ENCODE assay signal across 9 cellular contexts in the genomic region with DNA sequence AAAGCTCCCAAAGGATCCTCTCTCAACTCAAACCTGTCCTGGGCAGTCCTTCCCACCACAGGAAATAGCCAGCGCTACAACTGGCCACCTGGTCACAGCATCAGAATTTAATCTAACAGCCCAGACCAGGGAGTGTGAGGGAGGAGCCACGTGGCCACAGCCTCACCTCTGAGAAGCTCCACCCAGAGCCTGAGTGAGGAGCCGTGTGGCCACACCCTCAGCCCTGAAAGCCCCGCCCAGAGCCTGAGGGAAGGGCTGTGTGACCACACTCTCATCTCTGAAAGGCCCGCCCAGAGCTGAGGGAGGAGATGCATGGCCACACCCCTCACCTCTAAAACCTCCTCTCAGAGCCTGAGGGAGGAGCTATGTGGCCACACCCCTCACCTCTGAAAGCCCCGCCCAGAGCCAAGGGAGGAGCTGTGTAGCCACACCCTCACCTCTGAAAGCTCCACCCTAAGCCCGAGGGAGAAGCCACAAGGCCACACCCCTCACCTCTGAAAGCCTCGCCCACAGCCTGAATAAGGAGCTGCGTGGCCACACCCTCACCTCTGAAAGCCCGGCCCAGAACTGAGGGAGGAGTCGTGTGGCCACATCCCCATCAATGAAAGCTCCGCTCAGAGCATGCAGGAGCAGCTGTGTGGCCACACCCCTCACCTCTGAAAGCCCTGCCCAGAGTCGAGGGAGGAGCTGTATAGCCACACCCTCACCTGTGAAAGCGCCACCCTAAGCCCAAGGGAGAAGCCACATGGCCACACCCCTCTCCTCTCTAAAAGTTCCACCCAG. TPM values are rescaled to one million over a fixed set of nuclear protein-coding genes. Genes with fewer than 3 reads are reported as not detected.
DNase-seq lines count a peak whose midpoint lies in the region; ATAC-seq and TF ChIP-seq lines count a peak whose summit lies in the region.
"Had no signal": no experiment of that assay in that cellular context is flagged by ENCODE, and none has a peak within 500 bp of the region (broad histone marks: within the 10 kb centered on the region; RNA-seq: fewer than 3 reads in every experiment).

No MANE protein-coding gene starts in this region.

- no peaks in the 10 kb centered on the region for H4K20me1 ChIP-seq in PC-3 (ENCODE audit: low read length)

- DNase-seq in Calu3 = peak; percentile 98
- peak; percentile 97 for DNase-seq in PC-3
- DNase-seq in activated T-cell treated with anti-CD3 and anti-CD28 coated beads for 48 hours (ENCODE audit: low read depth) = peak; percentile 72
- peak; percentile 82 for DNase-seq in cardiac septum (ENCODE audit: low spot score)
- DNase-seq in stimulated activated CD4-positive, alpha-beta T cell treated with anti-CD3 and anti-CD28 coated beads, Interleukin-1b, Interleukin-23, amount 100 ng/mL, for 4 hours (ENCODE audit: low read depth in 2 of 2) = peak; percentile 11 to 21
- DNase-seq in ascending aorta (ENCODE audit: low spot score in 2 of 2) = no peak

- no peaks in the 10 kb centered on the region for H3K36me3 Mint-ChIP-seq in Calu3 (ENCODE audit: insufficient read depth, unreplicated experiment)
- H3K36me3 Mint-ChIP-seq: IgD-negative memory B cell had no signal

- H3K4me1 Mint-ChIP-seq in Calu3 (ENCODE audit: low read depth, unreplicated experiment) = peaks cover 8% of the 10 kb centered on the region

- H3K9me3 ChIP-seq in PC-3 (ENCODE audit: low read length) = no peaks in the 10 kb centered on the region
- H3K9me3 ChIP-seq in ascending aorta = no peaks in the 10 kb centered on the region

- H3K79me2 ChIP-seq in PC-3 (ENCODE audit: low read length) = no peaks in the 10 kb centered on the region

- no peak overlapping the region for H3K4me2 ChIP-seq in PC-3 (ENCODE audit: low read length)

- H3F3A ChIP-seq in PC-3 (ENCODE audit: low read length, unreplicated experiment) = no peaks in the 10 kb centered on the region

- H3K4me3 Mint-ChIP-seq in Calu3 (ENCODE audit: low read depth, unreplicated experiment) = peak overlapping the region; percentile 4

- H3K27me3 Mint-ChIP-seq in Calu3 (ENCODE audit: unreplicated experiment) = peaks cover 38% of the 10 kb centered on the region

- peak overlapping the region; percentile 16 for H3K27ac Mint-ChIP-seq in Calu3 (ENCODE audit: unreplicated experiment)

- BruUV-seq in Calu3 (replicated peaks; lab: Mats Ljungman, UMichigan) (no TSS peak), PC-3 (replicated peaks; lab: Mats Ljungman, UMichigan) (no TSS peak)

- H3K4me3 ChIP-seq in PC-3 (ENCODE audit: low read length) (no peak overlapping the region), ascending aorta (no peak overlapping the region)

- ATAC-seq in GM21360 (IDR thresholded peaks at IDR 0.05; ENCODE audit: unreplicated experiment) = peak; percentile 85
- ATAC-seq in HG03565 (IDR thresholded peaks at IDR 0.05; ENCODE audit: unreplicated experiment) = peak; percentile 68
- ATAC-seq in PC-3 = peak; percentile 90

- intact Hi-C loops in Calu3 (cut with micrococcal nuclease; ENCODE audit: unreplicated experiment) = no loop called here
- intact Hi-C loops in PC-3 (cut with micrococcal nuclease) = no loop called here
- intact Hi-C loops in cardiac septum (cut with DNase I) = no loop called here
- intact Hi-C loops in ascending aorta (cut with DNase I) = no loop called here

- no peaks in the 10 kb centered on the region for H3K9me3 Mint-ChIP-seq in Calu3 (ENCODE audit: low read depth, unreplicated experiment)
- H3K9me3 Mint-ChIP-seq: IgD-negative memory B cell had no signal

- CTCF ChIA-PET in Calu3 (lab: Charles Lee) (interaction anchor here (0.6 to 2.0 kb wide), 13 partner anchors 8 to 837 kb away, joined by 3 to 13 read pairs (median 4); a partner anchor contains a TSS), PC-3 (lab: Charles Lee) (interaction anchor here (0.5 to 1.0 kb wide), 4 partner anchors 30 to 173 kb away, joined by 3 to 7 read pairs (median 6); a partner anchor contains a TSS)

- H3K27me3 ChIP-seq in PC-3 (ENCODE audit: low read length) (no peaks in the 10 kb centered on the region), ascending aorta (no peaks in the 10 kb centered on the region)

- H3K4me1 ChIP-seq in PC-3 (ENCODE audit: insufficient read depth, low read length) (peaks cover 4% of the 10 kb centered on the region; the same call in 1 of the 2 replicates), ascending aorta (no peaks in the 10 kb centered on the region)

- H3K27ac ChIP-seq in PC-3 (ENCODE audit: low read length) (no peak overlapping the region), ascending aorta (no peak overlapping the region)

- POLR2A ChIA-PET in PC-3 (lab: Charles Lee; ENCODE audit: unreplicated experiment) = interaction anchor here (0.5 to 0.6 kb wide), 2 partner anchors 11 to 203 kb away, joined by 5 to 11 read pairs; no protein-coding TSS in a partner anchor

- H3K36me3 ChIP-seq in PC-3 (ENCODE audit: low read depth, low read length) (no peaks in the 10 kb centered on the region), ascending aorta (no peaks in the 10 kb centered on the region)

- H3K9ac ChIP-seq in PC-3 (ENCODE audit: low read length) = no peak overlapping the region

- TF ChIP-seq CTCF in Calu3 (IDR thresholded peaks at IDR 0.05; ENCODE audit: unreplicated experiment) (no peak), PC-3 (conservative IDR thresholded peaks at IDR 0.05; ENCODE audit: low read depth, low read length) (no peak), ascending aorta (IDR thresholded peaks at IDR 0.05) (no peak)

- H3K9me2 ChIP-seq in PC-3 (replicated peaks; ENCODE audit: low read length) = no peaks in the 10 kb centered on the region

- H2AFZ ChIP-seq in PC-3 (ENCODE audit: low read length) = 0 out of 2 replicates have a peak overlapping the region, but pooled peaks have one; percentile 50

RNA-seq across cellular contexts. Expression of a gene that starts 28.6 kb away (rescaled TPM):
- total RNA-seq in Calu3 (2022) (not detected in 2 replicates), PC-3 (2014; rRNA removed) (not detected in 2 replicates), cardiac septum (not detected), ascending aorta (not detected)

RNA-seq across cellular contexts. Expression of a gene that starts 45.9 kb away (rescaled TPM):
- 0.28 and 1.2 TPM in 2 replicates for total RNA-seq in Calu3 (2022)
- 0.22 and 2.0 TPM in 2 replicates for total RNA-seq in PC-3 (2014; rRNA removed)
- total RNA-seq in cardiac septum = 2.5 TPM
- not detected for total RNA-seq in ascending aorta

Comparison
In these comparisons a context has a peak if more than half of its experiments do, and no peak if none do; other contexts are left out.
1. DNase-seq: peak in Calu3 (single experiment), PC-3 (single experiment), activated T-cell treated with anti-CD3 and anti-CD28 coated beads for 48 hours (single experiment), cardiac septum (single experiment) and stimulated activated CD4-positive, alpha-beta T cell treated with anti-CD3 and anti-CD28 coated beads, Interleukin-1b, Interleukin-23, amount 100 ng/mL, for 4 hours (2 of 2); none in ascending aorta (0 of 2).
2. Peak in every context shown above with its lines, with median percentiles within 50 percentile points of each other: ATAC-seq.